In the genomic region with DNA sequence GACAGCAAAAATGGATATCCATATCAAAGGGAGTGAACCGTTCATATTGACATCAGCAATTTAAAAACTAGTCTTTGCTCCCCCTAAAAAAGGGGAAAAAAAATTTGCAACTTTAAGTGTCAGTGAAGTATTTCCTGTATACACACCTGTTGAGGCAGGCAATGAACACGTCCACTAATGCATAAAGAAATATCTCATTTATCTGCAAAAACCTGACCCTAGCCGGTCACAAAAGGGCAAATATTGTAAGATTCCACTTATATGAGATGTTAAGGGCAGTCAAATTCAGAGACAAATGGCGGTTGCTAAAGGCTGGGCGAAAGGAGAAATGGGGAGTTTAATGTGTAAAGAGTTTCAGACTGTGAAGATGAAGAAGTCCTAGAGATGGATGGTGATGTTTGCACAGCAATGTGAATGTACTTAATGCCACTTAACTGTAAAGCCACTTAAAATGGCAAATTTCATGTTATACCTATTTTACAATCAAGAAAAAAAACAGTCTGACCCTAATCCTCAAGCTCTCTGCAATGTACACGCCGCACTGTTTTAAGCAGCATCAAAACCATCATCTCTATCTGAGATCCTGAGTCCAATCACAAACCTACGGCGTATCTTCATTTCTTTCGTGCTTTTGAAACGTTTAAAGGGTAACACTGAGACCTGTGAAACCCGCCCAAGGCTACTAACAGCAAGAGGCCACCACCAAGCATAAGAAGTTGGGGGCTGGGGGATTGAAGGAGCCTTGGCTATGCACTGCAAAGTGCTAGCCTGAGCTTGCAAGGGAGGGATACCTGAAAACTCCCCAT, we compare ENCODE assay signal across 8 cellular contexts. TPM values are rescaled to one million over a fixed set of nuclear protein-coding genes. Genes with fewer than 3 reads are reported as not detected.
DNase-seq lines count a peak whose midpoint lies in the region; ATAC-seq and TF ChIP-seq lines count a peak whose summit lies in the region.

No MANE protein-coding gene starts in this region.

- H3K27ac ChIP-seq in SK-N-MC (peak overlapping the region; percentile 88; the same call in 1 of the 2 replicates), skin epidermis (peak overlapping the region in 20 of 21 experiments; percentile 76 to 99 (median 95))

- peak overlapping the region; percentile 85 for H3K9ac ChIP-seq in SK-N-MC (ENCODE audit: insufficient read length)

- H3K4me3 ChIP-seq in SK-N-MC (peak overlapping the region; percentile 93), fibroblast of villous mesenchyme (ENCODE audit: low read depth, low read length) (peak overlapping the region; percentile 93), skin epidermis (peak overlapping the region; percentile 53 to 98 (median 74))

- no peak for TF ChIP-seq CTCF in fibroblast of villous mesenchyme (IDR thresholded peaks at IDR 0.05; ENCODE audit: insufficient read depth, low read depth, low read length)

- no peaks in the 10 kb centered on the region for H3K9me3 ChIP-seq in SK-N-MC (ENCODE audit: low read depth, low read length)

- H3K36me3 ChIP-seq in SK-N-MC (ENCODE audit: insufficient read depth, low read length): peaks cover 36% of the 10 kb centered on the region

- DNase-seq in NCI-H82 (lab: John Stamatoyannopoulos, UW) (peak; percentile 32), NCI-H82 treated with DMSO at 0.1 percent for 48 hours (lab: John Stamatoyannopoulos, UW; ENCODE audit: unreplicated experiment) (no peak), SK-N-MC (ENCODE audit: low read depth, low spot score) (no peak), fibroblast of villous mesenchyme (ENCODE audit: low read depth) (no peak), NCI-H128 (lab: John Stamatoyannopoulos, UW; ENCODE audit: unreplicated experiment) (no peak), DMS153 (lab: John Stamatoyannopoulos, UW) (no peak)

- no peak for ATAC-seq in GM21447 (IDR thresholded peaks at IDR 0.05; ENCODE audit: unreplicated experiment)

RNA-seq across cellular contexts. Expression of a gene that starts 1.1 kb away (rescaled TPM):
- total RNA-seq in fibroblast of villous mesenchyme: 29.6 and 35.4 TPM in 2 replicates

RNA-seq across cellular contexts. Expression of a gene that starts 3.7 kb away (rescaled TPM):
- total RNA-seq in fibroblast of villous mesenchyme: 97.0 and 111 TPM in 2 replicates
